Comparison of ENCODE assay signal across 19 cellular contexts in the genomic region with DNA sequence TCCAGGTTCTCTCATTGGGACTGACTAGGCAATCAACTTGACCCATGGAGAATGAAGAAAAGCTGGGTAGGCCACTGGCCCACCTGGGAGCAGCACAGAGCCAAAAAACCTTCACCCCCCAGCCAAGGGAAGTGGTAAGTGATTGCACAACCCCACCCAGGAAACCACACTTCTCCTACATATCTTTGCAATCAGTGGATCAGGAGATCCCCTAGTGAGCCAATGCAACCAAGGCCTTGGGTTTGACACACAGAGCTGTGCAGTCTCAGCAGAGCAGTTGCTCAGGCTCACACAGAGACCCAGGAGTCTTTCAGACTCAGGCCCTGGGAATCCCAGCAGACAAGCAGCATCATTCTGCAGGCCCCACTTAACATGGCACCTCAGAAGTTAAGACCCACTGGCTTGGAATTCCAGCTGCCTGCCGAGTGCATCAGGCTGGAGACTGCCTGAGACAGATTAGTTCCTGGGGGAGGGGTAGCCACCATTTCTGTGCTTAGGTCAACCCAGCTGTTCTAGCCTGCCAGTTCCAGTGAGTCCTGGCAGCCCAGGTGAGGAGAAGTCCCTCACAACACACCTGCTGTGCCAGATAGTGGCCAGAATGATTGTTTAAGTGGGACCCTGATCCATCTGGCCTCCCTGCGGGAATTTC.
DNase-seq lines count a peak whose midpoint lies in the region; ATAC-seq, FAIRE-seq and TF ChIP-seq lines count a peak whose summit lies in the region.
"Had no signal": no experiment of that assay in that cellular context is flagged by ENCODE, and none has a peak within 500 bp of the region (broad histone marks: within the 10 kb centered on the region; RNA-seq: fewer than 3 reads in every experiment).

No MANE protein-coding gene starts in this region.

- no peak for ATAC-seq in GM19467 (IDR thresholded peaks at IDR 0.05; ENCODE audit: unreplicated experiment)
- ATAC-seq: A549; body of pancreas; naive thymus-derived CD8-positive, alpha-beta T cell; stimulated activated naive B cell treated with anti-CD40 and anti-IgM and Interleukin-4, amounts not matched to agents 10 μg/mL and 1 μg/mL and 100 μg/mL, for 72 hours; upper lobe of right lung had no signal

- H3K4me3 ChIP-seq in bronchial epithelial cell (ENCODE audit: low read depth, low read length) = no peak overlapping the region
- H3K4me3 ChIP-seq: A549, body of pancreas, upper lobe of right lung had no signal

- H3K27me3 Mint-ChIP-seq in Calu3 (ENCODE audit: unreplicated experiment) = peaks cover 33% of the 10 kb centered on the region
- H3K27me3 Mint-ChIP-seq: stimulated activated naive B cell treated with anti-CD40 and anti-IgM and Interleukin-4, amounts not matched to agents 10 μg/mL and 1 μg/mL and 100 μg/mL, for 72 hours had no signal

- FAIRE-seq in bronchial epithelial cell (lab: Jason Lieb, UNC) = peak; percentile 47
- FAIRE-seq: A549, GM12891 had no signal

- TF ChIP-seq CTCF in bronchial epithelial cell (IDR thresholded peaks at IDR 0.05; ENCODE audit: insufficient read depth, low read length, severe bottlenecking) (no peak), Calu3 (IDR thresholded peaks at IDR 0.05; ENCODE audit: unreplicated experiment) (no peak)

- CTCF ChIA-PET in Calu3 (lab: Charles Lee) = no interaction called here

- no peak overlapping the region for H3K4me3 Mint-ChIP-seq in Calu3 (ENCODE audit: low read depth, unreplicated experiment)
- H3K4me3 Mint-ChIP-seq: immature natural killer cell; memory B cell; naive thymus-derived CD8-positive, alpha-beta T cell; stimulated activated naive B cell treated with anti-CD40 and anti-IgM and Interleukin-4, amounts not matched to agents 10 μg/mL and 1 μg/mL and 100 μg/mL, for 72 hours had no signal

- H3K27ac Mint-ChIP-seq in Calu3 (ENCODE audit: unreplicated experiment) = no peak overlapping the region
- H3K27ac Mint-ChIP-seq: immature natural killer cell; memory B cell; stimulated activated naive B cell treated with anti-CD40 and anti-IgM and Interleukin-4, amounts not matched to agents 10 μg/mL and 1 μg/mL and 100 μg/mL, for 72 hours had no signal

- no peaks in the 10 kb centered on the region for H3K27me3 ChIP-seq in bronchial epithelial cell (ENCODE audit: control insufficient read depth, insufficient read depth, low read length)
- H3K27me3 ChIP-seq: body of pancreas, upper lobe of right lung had no signal

- DNase-seq in SIG-M5 treated with dmso at 0.1 percent for 504 hours (lab: John Stamatoyannopoulos, UW; ENCODE audit: unreplicated experiment) (peak; percentile 4), SIG-M5 (lab: John Stamatoyannopoulos, UW) (no peak), EL (peak; percentile 44), NCI-H774 (lab: John Stamatoyannopoulos, UW) (peak; percentile 51), bronchial epithelial cell (ENCODE audit: low read depth) (no peak), Calu3 (no peak), DMS153 treated with DMSO at 0.1 percent for 48 hours (lab: John Stamatoyannopoulos, UW; ENCODE audit: unreplicated experiment) (no peak)
- DNase-seq: activated gamma-delta T cell treated with Interleukin-2 at 50 U/mL for 16 hours; body of pancreas; immature natural killer cell; naive thymus-derived CD8-positive, alpha-beta T cell; NCI-H1694; stimulated activated CD4-positive, alpha-beta T cell treated with anti-CD3 and anti-CD28 coated beads, Interleukin-12 subunit alpha, Interleukin-12 subunit beta, amount 100 ng/mL, for 4 hours; stimulated activated naive B cell treated with anti-CD40 and anti-IgM and Interleukin-4, amounts not matched to agents 10 μg/mL and 1 μg/mL and 100 μg/mL, for 72 hours; upper lobe of right lung had no signal

- no peaks in the 10 kb centered on the region for H3K4me1 Mint-ChIP-seq in Calu3 (ENCODE audit: low read depth, unreplicated experiment)
- H3K4me1 Mint-ChIP-seq: memory B cell; naive thymus-derived CD8-positive, alpha-beta T cell; stimulated activated naive B cell treated with anti-CD40 and anti-IgM and Interleukin-4, amounts not matched to agents 10 μg/mL and 1 μg/mL and 100 μg/mL, for 72 hours had no signal

- intact Hi-C loops in Calu3 (cut with micrococcal nuclease; ENCODE audit: unreplicated experiment) = no loop called here

- H3K9me3 Mint-ChIP-seq in Calu3 (ENCODE audit: low read depth, unreplicated experiment) = peaks cover 2% of the 10 kb centered on the region

- no TSS peak for BruUV-seq in Calu3 (replicated peaks; lab: Mats Ljungman, UMichigan)

- no peaks in the 10 kb centered on the region for H3K36me3 ChIP-seq in bronchial epithelial cell (ENCODE audit: control insufficient read depth, insufficient read depth, low read length)
- H3K36me3 ChIP-seq: upper lobe of right lung had no signal

- H3K36me3 Mint-ChIP-seq in Calu3 (ENCODE audit: insufficient read depth, unreplicated experiment) = no peaks in the 10 kb centered on the region

Comparison
In these comparisons a context has a peak if more than half of its experiments do, and no peak if none do; other contexts are left out.
1. DNase-seq: peak in SIG-M5 treated with dmso at 0.1 percent for 504 hours (single experiment), EL (single experiment) and NCI-H774 (single experiment); none in SIG-M5 (single experiment), bronchial epithelial cell (single experiment), Calu3 (single experiment) and DMS153 treated with DMSO at 0.1 percent for 48 hours (single experiment).